19 cellular contexts compared by ENCODE assay signal in genomic region chr15:69795601-69796000, GRCh38.
A peak's percentile ranks its signal among the peaks of the same experiment; 100 is the strongest.
DNase-seq lines count a peak whose midpoint lies in the region; ATAC-seq and TF ChIP-seq lines count a peak whose summit lies in the region.
"Had no signal": no experiment of that assay in that cellular context is flagged by ENCODE, and none has a peak within 500 bp of the region (broad histone marks: within the 10 kb centered on the region; RNA-seq: fewer than 3 reads in every experiment).

No MANE protein-coding gene starts in this region.

- H3K4me1 ChIP-seq in SJSA1 (replicated peaks) = peaks cover 35% of the 10 kb centered on the region
- peaks cover 14 to 28% (median 26%) of the 10 kb centered on the region in 4 donors for H3K4me1 ChIP-seq in esophagus muscularis mucosa
- peaks cover 0 to 41% (median 27%) of the 10 kb centered on the region in 4 donors for H3K4me1 ChIP-seq in tibial artery

- no peak overlapping the region for H3K27ac Mint-ChIP-seq in osteocyte (ENCODE audit: unreplicated experiment)
- H3K27ac Mint-ChIP-seq: CD4-positive, alpha-beta T cell; neural progenitor cell; T-helper 1 cell treated with Interleukin-12 subunit alpha and Interleukin-12 subunit beta and Interleukin-4 antibody, amounts not matched to agents 30 μg/mL and 1 μg/mL, for 36 hours had no signal

- ATAC-seq in HG02588 (IDR thresholded peaks at IDR 0.05; ENCODE audit: unreplicated experiment) = no peak
- ATAC-seq: esophagus mucosa, K562 had no signal

- H3K36me3 ChIP-seq in SJSA1 = no peaks in the 10 kb centered on the region
- H3K36me3 ChIP-seq in esophagus muscularis mucosa = no peaks in the 10 kb centered on the region
- H3K36me3 ChIP-seq in tibial artery = no peaks in the 10 kb centered on the region
- H3K36me3 ChIP-seq: neural progenitor cell had no signal

- no peaks in the 10 kb centered on the region for H3K36me3 Mint-ChIP-seq in osteocyte (ENCODE audit: unreplicated experiment)
- H3K36me3 Mint-ChIP-seq: neural progenitor cell had no signal

- intact Hi-C loops in esophagus muscularis mucosa (cut with DNase I) (no loop called here), tibial artery (cut with DNase I; ENCODE audit: low total_unique reads) (loop anchor here (10.0 kb wide), 1 partner anchor 299 kb away; the partner anchor contains the start of gene TLE3)

- TF ChIP-seq POLR2A in esophagus muscularis mucosa (IDR thresholded peaks at IDR 0.05; ENCODE audit: low read depth) = no peak

- no peaks in the 10 kb centered on the region for H3K27me3 Mint-ChIP-seq in osteocyte (ENCODE audit: unreplicated experiment)
- H3K27me3 Mint-ChIP-seq: CD4-positive, alpha-beta T cell had no signal

- H3K4me1 Mint-ChIP-seq in osteocyte (ENCODE audit: unreplicated experiment) = peaks cover 34% of the 10 kb centered on the region

- DNase-seq in SJSA1 (ENCODE audit: low read depth in 1 of 2, low spot score in 2 of 2) = peak in 1 of 2 experiments; percentile 31
- DNase-seq in esophagus muscularis mucosa (ENCODE audit: extremely low spot score) = no peak
- DNase-seq in osteocyte (ENCODE audit: extremely low spot score, unreplicated experiment) = peak; percentile 64
- peak in 1 of 2 donors; percentile 48 for DNase-seq in tibial artery
- DNase-seq in COR-L47 (lab: John Stamatoyannopoulos, UW) = no peak
- DNase-seq in NK-92 (lab: John Stamatoyannopoulos, UW; ENCODE audit: unreplicated experiment) = no peak
- DNase-seq: activated CD4-positive, alpha-beta T cell treated with anti-CD3 and anti-CD28 coated beads, Interleukin-2, amount 50 U/mL, for 4 hours; activated gamma-delta T cell; CD4-positive, alpha-beta T cell; effector CD8-positive, alpha-beta T cell; GF-D8; NCI-H187 treated with DMSO at 0.1 percent for 48 hours; NCI-H226; substantia nigra had no signal

- H3K4me3 Mint-ChIP-seq in osteocyte (ENCODE audit: unreplicated experiment) = no peak overlapping the region
- H3K4me3 Mint-ChIP-seq: CD4-positive, alpha-beta T cell; neural progenitor cell; T-helper 1 cell treated with Interleukin-12 subunit alpha and Interleukin-12 subunit beta and Interleukin-4 antibody, amounts not matched to agents 30 μg/mL and 1 μg/mL, for 36 hours had no signal

- no peaks in the 10 kb centered on the region for H3K9me3 ChIP-seq in SJSA1 (replicated peaks)
- H3K9me3 ChIP-seq in esophagus muscularis mucosa = peaks cover 0 to 12% (median 11%) of the 10 kb centered on the region in 4 donors
- H3K9me3 ChIP-seq in tibial artery = peaks cover 0 to 11% (median 5%) of the 10 kb centered on the region in 3 donors

- H3K4me3 ChIP-seq in SJSA1 (no peak overlapping the region), esophagus muscularis mucosa (no peak overlapping the region), tibial artery (no peak overlapping the region)
- H3K4me3 ChIP-seq: K562, neural progenitor cell had no signal

- TF ChIP-seq CTCF in esophagus muscularis mucosa (IDR thresholded peaks at IDR 0.05) = no peak
- no peak for TF ChIP-seq CTCF in osteocyte (IDR thresholded peaks at IDR 0.05)
- TF ChIP-seq CTCF in tibial artery (IDR thresholded peaks at IDR 0.05) = no peak

- H3K27me3 ChIP-seq in SJSA1 (replicated peaks) (no peaks in the 10 kb centered on the region), esophagus muscularis mucosa (no peaks in the 10 kb centered on the region), tibial artery (no peaks in the 10 kb centered on the region)
- H3K27me3 ChIP-seq: neural progenitor cell had no signal

- H3K27ac ChIP-seq in SJSA1 = peak overlapping the region; percentile 81
- H3K27ac ChIP-seq in esophagus muscularis mucosa (replicated peaks in 1 of 4) = peak overlapping the region; percentile 65 to 76 (median 71)
- H3K27ac ChIP-seq in tibial artery = peak overlapping the region; percentile 83 to 92
- H3K27ac ChIP-seq: neural progenitor cell had no signal

- 87% methylated on average over 5 of the region's 6 CpGs for WGBS in esophagus muscularis mucosa

- TF ChIP-seq EP300 in esophagus muscularis mucosa (IDR thresholded peaks at IDR 0.05) = no peak

- H3K9me3 Mint-ChIP-seq in osteocyte (ENCODE audit: unreplicated experiment) = peaks cover 3% of the 10 kb centered on the region
- H3K9me3 Mint-ChIP-seq: CD4-positive, alpha-beta T cell; neural progenitor cell had no signal
